In the genomic region with DNA sequence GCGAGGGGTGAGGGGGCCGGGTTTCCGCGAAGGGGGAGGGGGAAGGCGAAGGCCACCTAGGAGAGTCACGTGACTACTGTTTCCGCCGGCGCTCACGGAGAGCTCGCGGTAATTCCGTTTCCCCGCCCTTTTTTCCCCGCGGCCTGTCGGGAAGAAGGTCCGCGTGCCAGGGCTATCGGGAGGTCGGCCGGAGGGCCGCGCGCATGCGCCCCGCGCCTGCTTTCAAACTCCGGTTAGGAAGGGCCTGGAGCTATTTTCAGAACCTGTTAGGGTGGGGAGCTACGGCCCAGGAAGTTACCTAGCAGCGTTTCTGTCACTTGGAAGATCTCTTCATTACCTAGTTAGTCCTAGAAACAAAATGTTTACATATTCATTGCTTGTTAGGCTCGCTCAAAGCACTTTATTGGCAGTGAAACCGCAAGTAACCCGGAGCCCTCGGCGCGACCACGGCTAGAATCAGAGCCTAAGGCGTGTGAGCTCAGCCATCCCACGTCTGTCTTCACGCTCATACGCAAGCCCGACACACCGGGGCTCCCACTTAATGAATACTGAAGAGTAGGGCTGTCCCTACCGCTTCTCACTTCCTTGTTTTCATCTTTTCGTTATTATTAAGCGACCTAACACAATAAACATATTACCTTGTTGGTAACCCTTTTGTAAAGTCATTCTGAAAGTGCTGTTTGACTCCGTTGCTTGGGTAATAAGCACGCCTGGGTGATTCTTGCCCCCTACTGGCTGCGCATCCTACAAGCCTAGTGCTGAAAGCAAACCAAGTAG, we compare ENCODE assay signal across 8 cellular contexts. TPM values are rescaled to one million over a fixed set of nuclear protein-coding genes. Genes with fewer than 3 reads are reported as not detected.
DNase-seq lines count a peak whose midpoint lies in the region; ATAC-seq, FAIRE-seq and TF ChIP-seq lines count a peak whose summit lies in the region.

No MANE protein-coding gene starts in this region.

- H3K27me3 ChIP-seq in Karpas-422 (ENCODE audit: low read length): no peaks in the 10 kb centered on the region

- H3K4me3 ChIP-seq in Karpas-422 (ENCODE audit: low read length): peak overlapping the region; percentile 83
- H3K4me3 ChIP-seq in fibroblast of mammary gland (ENCODE audit: control insufficient read depth, low read depth, low read length): peak overlapping the region; percentile 69

- H2AFZ ChIP-seq in Karpas-422 (ENCODE audit: low read length): peak overlapping the region; percentile 89

- peaks cover 43% of the 10 kb centered on the region for H3K79me2 ChIP-seq in Karpas-422 (ENCODE audit: low read length)

- peak; percentile 62 for ATAC-seq in GM21825 (IDR thresholded peaks at IDR 0.05; ENCODE audit: unreplicated experiment)
- peak; percentile 76 to 84 for ATAC-seq in naive thymus-derived CD8-positive, alpha-beta T cell

- no peaks in the 10 kb centered on the region for H3K27me3 Mint-ChIP-seq in naive thymus-derived CD8-positive, alpha-beta T cell

- H3K27ac ChIP-seq in Karpas-422 (ENCODE audit: low read length): peak overlapping the region; percentile 93

- POLR2A ChIA-PET in naive thymus-derived CD8-positive, alpha-beta T cell (lab: Charles Lee): interaction anchor here (0.6 to 5.7 kb wide), 21 partner anchors 9 to 1574 kb away, joined by 3 to 72 read pairs (median 4); a partner anchor contains a TSS

- FAIRE-seq in RCC 7860 (lab: Jason Lieb, UNC): peak; percentile 73

- H3K9me3 ChIP-seq in Karpas-422 (ENCODE audit: low read length): no peaks in the 10 kb centered on the region

- peak overlapping the region; percentile 99 for H3K9ac ChIP-seq in Karpas-422 (ENCODE audit: low read length)

- H3K4me1 ChIP-seq in Karpas-422 (ENCODE audit: low read length): peaks cover 19% of the 10 kb centered on the region

- peak overlapping the region; percentile 99 for H3K4me2 ChIP-seq in Karpas-422 (ENCODE audit: low read depth, low read length, poor library complexity, severe bottlenecking)

- peak; percentile 89 for TF ChIP-seq CTCF in fibroblast of mammary gland (conservative IDR thresholded peaks at IDR 0.05; ENCODE audit: control insufficient read depth, insufficient read depth, low read depth, low read length)

- DNase-seq in EH (ENCODE audit: low read depth) (peak; percentile 99), Karpas-422 (peak; percentile 100), RCC 7860 (ENCODE audit: low spot score) (peak; percentile 96), fibroblast of mammary gland (ENCODE audit: low read depth) (peak; percentile 98)
- DNase-seq in activated T-helper 1 cell treated with anti-CD3 and anti-CD28 coated beads, Interleukin-2, amount 50 U/mL, for 16 hours (ENCODE audit: low read depth in 1 of 2, low spot score in 1 of 2): peak; percentile 94 to 96
- DNase-seq in naive thymus-derived CD8-positive, alpha-beta T cell: peak; percentile 96 to 99 (median 98)
- peak; percentile 97 to 100 (median 98) for DNase-seq in stimulated activated naive CD4-positive, alpha-beta T cell (lab: John Stamatoyannopoulos, UW)

- H4K20me1 ChIP-seq in Karpas-422 (ENCODE audit: insufficient read depth, low read depth, low read length): peaks cover 19% of the 10 kb centered on the region

- H3K27ac Mint-ChIP-seq in naive thymus-derived CD8-positive, alpha-beta T cell: peak overlapping the region; percentile 92 to 97 (median 96)

- H3K4me1 Mint-ChIP-seq in naive thymus-derived CD8-positive, alpha-beta T cell: peaks cover 11 to 31% (median 26%) of the 10 kb centered on the region in 4 donors

- H3K4me3 Mint-ChIP-seq in naive thymus-derived CD8-positive, alpha-beta T cell: peak overlapping the region; percentile 86 to 97 (median 91)

- H3K36me3 Mint-ChIP-seq in naive thymus-derived CD8-positive, alpha-beta T cell: no peaks in the 10 kb centered on the region

- H3K9me3 Mint-ChIP-seq in naive thymus-derived CD8-positive, alpha-beta T cell: no peaks in the 10 kb centered on the region

- H3K9me2 ChIP-seq in Karpas-422 (replicated peaks; ENCODE audit: insufficient read depth, low read length): no peaks in the 10 kb centered on the region

- no peaks in the 10 kb centered on the region for H3K36me3 ChIP-seq in Karpas-422 (ENCODE audit: insufficient read depth, low read length)

RNA-seq across cellular contexts. Expression of a gene that starts 0.7 kb away (rescaled TPM):
- total RNA-seq in Karpas-422 (2014; rRNA removed; shearing (Covaris generic); ENCODE audit: low replicate concordance): 31.5 and 31.7 TPM in 2 replicates
- 10 to 100 TPM; 48.0 to 52.1 TPM for total RNA-seq in naive thymus-derived CD8-positive, alpha-beta T cell
- polyA plus RNA-seq in naive thymus-derived CD8-positive, alpha-beta T cell: 10 to 100 TPM; 29.8 to 36.1 (median 36.0) TPM

RNA-seq across cellular contexts. Expression of a gene that starts 18.6 kb away (rescaled TPM):
- 44.1 and 48.4 TPM in 2 replicates for total RNA-seq in Karpas-422 (2014; rRNA removed; shearing (Covaris generic); ENCODE audit: low replicate concordance)
- total RNA-seq in naive thymus-derived CD8-positive, alpha-beta T cell: 10 to 100 TPM; 23.7 to 26.5 TPM
- polyA plus RNA-seq in naive thymus-derived CD8-positive, alpha-beta T cell: 1 to 10 TPM; 1.0 to 3.3 (median 1.7) TPM

Comparison
In these comparisons a context has a peak if more than half of its experiments do, and no peak if none do; other contexts are left out.
1. Peak in every context shown above with its lines: DNase-seq, ATAC-seq, H3K4me3 ChIP-seq and H3K27ac ChIP-seq.